Comparison of ENCODE assay signal across 9 cellular contexts in genomic region chr16:87955302-87956168, GRCh38. TPM values are rescaled to one million over a fixed set of nuclear protein-coding genes. Genes with fewer than 3 reads are reported as not detected.
DNase-seq lines count a peak whose midpoint lies in the region; ATAC-seq and TF ChIP-seq lines count a peak whose summit lies in the region.
"Had no signal": no experiment of that assay in that cellular context is flagged by ENCODE, and none has a peak within 500 bp of the region (broad histone marks: within the 10 kb centered on the region; RNA-seq: fewer than 3 reads in every experiment).

No MANE protein-coding gene starts in this region.

- H2AFZ ChIP-seq in IMR-90 (replicated peaks; ENCODE audit: low read length, poor library complexity), result peak overlapping the region; percentile 17

- dilution Hi-C loops in IMR-90 (cut with HindIII; ENCODE audit: low sequenced_read_pairs, unreplicated experiment), result no loop called here

- H3K9me1 ChIP-seq in IMR-90 (ENCODE audit: insufficient read depth, low read length), result peaks cover 19% of the 10 kb centered on the region

- CTCF ChIA-PET in IMR-90 (lab: Yijun Ruan, JAX), result interaction anchor here (0.6 kb wide), 1 partner anchor 65 kb away, joined by 3 read pairs; no protein-coding TSS in a partner anchor

- no peak overlapping the region for H3K56ac ChIP-seq in IMR-90 (ENCODE audit: extremely low read depth, insufficient read depth, low read length)

- H3K4me1 ChIP-seq in IMR-90 (ENCODE audit: control insufficient read depth, insufficient read depth, low read length) (peaks cover 21% of the 10 kb centered on the region), body of pancreas (peaks cover 32% of the 10 kb centered on the region), mesodermal cell (ENCODE audit: control insufficient read depth, insufficient read depth, low read length, poor library complexity, severe bottlenecking) (peaks cover 24% of the 10 kb centered on the region), foreskin keratinocyte (peaks cover 6% of the 10 kb centered on the region)

- POLR2A ChIA-PET in IMR-90 (lab: Charles Lee; ENCODE audit: unreplicated experiment), result no interaction called here

- H3K4me3 ChIP-seq in IMR-90 (ENCODE audit: insufficient read depth, low read depth, low read length) (no peak overlapping the region), body of pancreas (no peak overlapping the region), mesodermal cell (ENCODE audit: extremely low read depth, insufficient read depth, low read length, poor library complexity, severe bottlenecking) (no peak overlapping the region)

- H3K27ac ChIP-seq in IMR-90 (ENCODE audit: insufficient read depth, low read length) (peak overlapping the region; percentile 26; the same call in 1 of the 2 replicates), body of pancreas (peak overlapping the region in 3 of 4 donors; percentile 66 to 94 (median 73)), mesodermal cell (ENCODE audit: low read depth, low read length, severe bottlenecking) (peak overlapping the region; percentile 83), foreskin keratinocyte (no peak overlapping the region)

- H2BK20ac ChIP-seq in IMR-90 (ENCODE audit: low read depth, low read length), result 0 out of 2 replicates have a peak overlapping the region, but pooled peaks have one; percentile 7

- H3K27me3 ChIP-seq in IMR-90 (ENCODE audit: control insufficient read depth, insufficient read depth, low read length) (no peaks in the 10 kb centered on the region), body of pancreas (no peaks in the 10 kb centered on the region), foreskin keratinocyte (no peaks in the 10 kb centered on the region)

- H2AK5ac ChIP-seq in IMR-90 (ENCODE audit: low read depth, low read length), result peak overlapping the region; percentile 66; the same call in 1 of the 2 replicates

- no peak for TF ChIP-seq RAD21 in IMR-90 (IDR thresholded peaks at IDR 0.05; ENCODE audit: low read length)

- TF ChIP-seq POLR2A in IMR-90 (IDR thresholded peaks at IDR 0.05; ENCODE audit: low read depth, low read length), result no peak
- no peak for TF ChIP-seq POLR2A in body of pancreas (IDR thresholded peaks at IDR 0.05)

- 0 out of 2 replicates have a peak overlapping the region, but pooled peaks have one; percentile 49 for H3K4me2 ChIP-seq in IMR-90 (ENCODE audit: low read depth, low read length)

- H4K91ac ChIP-seq in IMR-90 (ENCODE audit: insufficient read depth, low read depth, low read length), result peak overlapping the region; percentile 30

- peak overlapping the region; percentile 28 for H4K5ac ChIP-seq in IMR-90 (ENCODE audit: low read depth, low read length)

- in situ Hi-C loops in IMR-90 (cut with MboI; ENCODE audit: low sequenced_read_pairs), result no loop called here

- no TSS peak for BruUV-seq in IMR-90 (replicated peaks; lab: Mats Ljungman, UMichigan)

- no peak overlapping the region for H3K9ac ChIP-seq in IMR-90 (ENCODE audit: low read depth, low read length)

- peak overlapping the region; percentile 39; the same call in 1 of the 2 replicates for H3K4ac ChIP-seq in IMR-90 (ENCODE audit: low read depth, low read length)

- no peak for ATAC-seq in IMR-90 (ENCODE audit: low read depth)
- no peak for ATAC-seq in body of pancreas
- no peak for ATAC-seq in foreskin keratinocyte
- ATAC-seq in HG03039 (IDR thresholded peaks at IDR 0.05; ENCODE audit: unreplicated experiment), result no peak

- peak overlapping the region; percentile 12 for H3K14ac ChIP-seq in IMR-90 (replicated peaks; ENCODE audit: low read depth, low read length)

- H3K23ac ChIP-seq in IMR-90 (ENCODE audit: low read depth, low read length), result peak overlapping the region; percentile 41; the same call in 1 of the 2 replicates

- peaks cover 36 to 86% of the 10 kb centered on the region in 2 experiments for H3K79me1 ChIP-seq in IMR-90 (ENCODE audit: low read depth in 1 of 2, low read length in 2 of 2)

- peak overlapping the region; percentile 36 to 67; a peak in 3 of 4 replicates for H4K8ac ChIP-seq in IMR-90 (ENCODE audit: low read depth in 2 of 2, low read length in 2 of 2)

- H3K18ac ChIP-seq in IMR-90 (ENCODE audit: low read depth, low read length), result peak overlapping the region; percentile 26; the same call in 1 of the 2 replicates

- 77% methylated on average over 10 of the region's 20 CpGs; no CpG with 5 or more reads in 1 of the 2 experiments for WGBS in IMR-90 (ENCODE audit: extremely low coverage in 2 of 2, insufficient read length in 1 of 2), 2 experiments
- WGBS in body of pancreas, 2 donors, result 73 to 83% methylated on average over 20 of the region's 20 CpGs
- WGBS in mesodermal cell (ENCODE audit: insufficient coverage in 2 of 2), 2 experiments, result 95 to 98% methylated on average over 16 to 17 of the region's 20 CpGs

- H3K9me3 ChIP-seq in IMR-90 (ENCODE audit: control insufficient read depth, insufficient read depth, low read length) (no peaks in the 10 kb centered on the region), body of pancreas (no peaks in the 10 kb centered on the region), mesodermal cell (ENCODE audit: control insufficient read depth, low read length) (no peaks in the 10 kb centered on the region)

- TF ChIP-seq CTCF in IMR-90 (conservative IDR thresholded peaks at IDR 0.05; ENCODE audit: low read depth, low read length) (no peak), body of pancreas (IDR thresholded peaks at IDR 0.05) (no peak), foreskin keratinocyte (conservative IDR thresholded peaks at IDR 0.05) (no peak)

- DNase-seq in AG08396 (ENCODE audit: low spot score) (peak; percentile 28), IMR-90 (peak; percentile 63), body of pancreas (no peak), HT-29 (ENCODE audit: low spot score) (no peak), foreskin keratinocyte (no peak), putamen (ENCODE audit: low spot score) (no peak)

- peak overlapping the region; percentile 23 for H2BK5ac ChIP-seq in IMR-90 (ENCODE audit: low read depth, low read length, poor library complexity, severe bottlenecking)

- H2BK15ac ChIP-seq in IMR-90 (ENCODE audit: low read depth, low read length), result no peak overlapping the region

- H2AK9ac ChIP-seq in IMR-90 (replicated peaks; ENCODE audit: low read depth, low read length, poor library complexity), result peak overlapping the region; percentile 78

- no peak overlapping the region for H2BK120ac ChIP-seq in IMR-90 (ENCODE audit: low read depth, low read length)

- H4K20me1 ChIP-seq in IMR-90 (ENCODE audit: insufficient read depth, low read length), result peaks cover 13% of the 10 kb centered on the region

- H3K36me3 ChIP-seq in IMR-90 (ENCODE audit: control insufficient read depth, insufficient read depth, low read length), result peaks cover 4% of the 10 kb centered on the region
- no peaks in the 10 kb centered on the region for H3K36me3 ChIP-seq in body of pancreas (replicated peaks in 1 of 2; ENCODE audit: insufficient read depth in 1 of 2, low read depth in 2 of 2)
- H3K36me3 ChIP-seq in mesodermal cell (ENCODE audit: control insufficient read depth, insufficient read depth, low read length), result peaks cover 24% of the 10 kb centered on the region

- intact Hi-C loops in IMR-90 (cut with micrococcal nuclease), result loop anchor here (1.0 to 10.0 kb wide), 5 partner anchors 59 to 609 kb away; partner anchors contain the start of gene ZNF469
- intact Hi-C loops in body of pancreas (cut with DNase I), result no loop called here

TF ChIP-seq in IMR-90, 13 proteins besides CTCF, POLR2A, EP300 and RAD21:
- no peak for TF ChIP-seq MAFK (IDR thresholded peaks at IDR 0.05; ENCODE audit: low read depth, low read length)
- peak; percentile 75 for TF ChIP-seq CEBPB (IDR thresholded peaks at IDR 0.05; ENCODE audit: low read depth, low read length)
- no peak for TF ChIP-seq BHLHE40 (IDR thresholded peaks at IDR 0.05; ENCODE audit: low read depth, low read length)
- TF ChIP-seq NFE2L2 (IDR thresholded peaks at IDR 0.05; ENCODE audit: low read depth, low read length), result 0 out of 2 replicates have a peak, but pooled peaks have one; percentile 7
- TF ChIP-seq USF2 (IDR thresholded peaks at IDR 0.05; ENCODE audit: low read depth, low read length), result no peak

RNA-seq across cellular contexts. Expression of gene BANP, which starts 4.3 kb away (rescaled TPM):
- total RNA-seq in IMR-90 (2012; rRNA removed) (16.9 and 17.4 TPM in 2 replicates), body of pancreas (10 to 100 TPM; 19.1 to 20.2 TPM), foreskin keratinocyte (14.0 and 15.5 TPM in 2 replicates)
- polyA plus RNA-seq in IMR-90 (2012; rRNA removed) (17.9 and 21.1 TPM in 2 replicates), foreskin keratinocyte (8.9 and 9.4 TPM in 2 replicates)
- polyA plus RNA-seq in IMR-90 (2012; cell fraction: cytosol; rRNA removed), result 12.4 and 21.0 TPM in 2 replicates
- polyA plus RNA-seq in IMR-90 (2012; cell fraction: nucleus; rRNA removed; ENCODE audit: low replicate concordance), result 38.6 and 57.0 TPM in 2 replicates
- 20.1 TPM for polyA plus RNA-seq in mesodermal cell (2013, experiment 1 of 2)
- polyA plus RNA-seq in mesodermal cell (2013, experiment 2 of 2), result 15.7 TPM
- 19.5 and 22.8 TPM in 2 replicates for total RNA-seq in HT-29 (2014; rRNA removed; shearing (Covaris generic))

RNA-seq across cellular contexts. Expression of gene CA5A, which starts 19.2 kb away (rescaled TPM):
- total RNA-seq in IMR-90 (2012; rRNA removed), result not detected in 2 replicates
- not detected in 2 replicates for polyA plus RNA-seq in IMR-90 (2012; rRNA removed)
- polyA plus RNA-seq in IMR-90 (2012; cell fraction: cytosol; rRNA removed), result not detected in 2 replicates
- polyA plus RNA-seq in IMR-90 (2012; cell fraction: nucleus; rRNA removed; ENCODE audit: low replicate concordance), result not detected in 2 replicates
- total RNA-seq in body of pancreas, result not detected
- not detected for polyA plus RNA-seq in mesodermal cell (2013, experiment 1 of 2)
- polyA plus RNA-seq in mesodermal cell (2013, experiment 2 of 2), result not detected
- total RNA-seq in HT-29 (2014; rRNA removed; shearing (Covaris generic)), result not detected in 2 replicates
- total RNA-seq in foreskin keratinocyte, result not detected in 2 replicates
- not detected in 2 replicates for polyA plus RNA-seq in foreskin keratinocyte
- polyA plus RNA-seq: keratinocyte had no signal

Comparison
In these comparisons a context has a peak if more than half of its experiments do, and no peak if none do; other contexts are left out.
1. DNase-seq: peak in AG08396 (single experiment) and IMR-90 (single experiment); none in body of pancreas (0 of 4), HT-29 (single experiment), foreskin keratinocyte (0 of 2) and putamen (single experiment).